1 cellular context compared by ENCODE assay signal in genomic region chr17:81390029-81390428, GRCh38.
A peak's percentile ranks its signal among the peaks of the same experiment; 100 is the strongest.
TF ChIP-seq lines count a peak whose summit lies in the region.

No MANE protein-coding gene starts in this region.

TF ChIP-seq in HepG2, 621 proteins besides CTCF, POLR2A, EP300 and RAD21:
- TF ChIP-seq PCBP1 (IDR thresholded peaks at IDR 0.05; ENCODE audit: borderline replicate concordance, low read depth, low read length): peak; percentile 74; the same call in 1 of the 2 replicates
- peak; percentile 59; the same call in 1 of the 2 replicates for TF ChIP-seq PATZ1 (CRISPR knock-in tag; IDR thresholded peaks at IDR 0.05)
- no peak for TF ChIP-seq MXI1 (IDR thresholded peaks at IDR 0.05; ENCODE audit: borderline replicate concordance, low read depth, low read length)
- peak; percentile 78; the same call in 1 of the 2 replicates for TF ChIP-seq KDM2A (CRISPR knock-in tag; IDR thresholded peaks at IDR 0.05; ENCODE audit: borderline replicate concordance, low read depth)
- TF ChIP-seq REL (CRISPR knock-in tag; conservative IDR thresholded peaks at IDR 0.05): no peak
- TF ChIP-seq RBFOX2 (IDR thresholded peaks at IDR 0.05; ENCODE audit: low read depth, low read length): peak; percentile 47
- peak; percentile 76 for TF ChIP-seq TAF15 (IDR thresholded peaks at IDR 0.05; ENCODE audit: low read depth, low read length, poor library complexity, severe bottlenecking)
- no peak for TF ChIP-seq RORA (CRISPR knock-in tag; IDR thresholded peaks at IDR 0.05)
- 0 out of 2 replicates have a peak, but pooled peaks have one; percentile 27 for TF ChIP-seq UBTF (CRISPR knock-in tag; IDR thresholded peaks at IDR 0.05)
- peak; percentile 77 for TF ChIP-seq AGO1 (IDR thresholded peaks at IDR 0.05; ENCODE audit: low read depth, low read length, poor library complexity, severe bottlenecking)
- TF ChIP-seq ZNF280B (CRISPR knock-in tag; IDR thresholded peaks at IDR 0.05; ENCODE audit: borderline replicate concordance): no peak
- TF ChIP-seq ZFP91 (CRISPR knock-in tag; IDR thresholded peaks at IDR 0.05; ENCODE audit: borderline replicate concordance): 0 out of 2 replicates have a peak, but pooled peaks have one; percentile 16
- TF ChIP-seq ZBTB7A (CRISPR knock-in tag; IDR thresholded peaks at IDR 0.05): no peak
- peak; percentile 93 for TF ChIP-seq AGO2 (optimal IDR thresholded peaks at IDR 0.05; ENCODE audit: low read depth, low read length)
- TF ChIP-seq ZNF891 (CRISPR knock-in tag; IDR thresholded peaks at IDR 0.05): 0 out of 2 replicates have a peak, but pooled peaks have one; percentile 47
- TF ChIP-seq CCDC6 (CRISPR knock-in tag; IDR thresholded peaks at IDR 0.05): no peak
- TF ChIP-seq BATF2 (CRISPR knock-in tag; IDR thresholded peaks at IDR 0.05): no peak
- TF ChIP-seq TOPORS (CRISPR knock-in tag; IDR thresholded peaks at IDR 0.05): no peak
- 0 out of 2 replicates have a peak, but pooled peaks have one; percentile 52 for TF ChIP-seq POLR2G (IDR thresholded peaks at IDR 0.05; ENCODE audit: low read depth, low read length)
TF ChIP-seq in HepG2: peak in this region for 11.
